22 cellular contexts compared by ENCODE assay signal in the genomic region with DNA sequence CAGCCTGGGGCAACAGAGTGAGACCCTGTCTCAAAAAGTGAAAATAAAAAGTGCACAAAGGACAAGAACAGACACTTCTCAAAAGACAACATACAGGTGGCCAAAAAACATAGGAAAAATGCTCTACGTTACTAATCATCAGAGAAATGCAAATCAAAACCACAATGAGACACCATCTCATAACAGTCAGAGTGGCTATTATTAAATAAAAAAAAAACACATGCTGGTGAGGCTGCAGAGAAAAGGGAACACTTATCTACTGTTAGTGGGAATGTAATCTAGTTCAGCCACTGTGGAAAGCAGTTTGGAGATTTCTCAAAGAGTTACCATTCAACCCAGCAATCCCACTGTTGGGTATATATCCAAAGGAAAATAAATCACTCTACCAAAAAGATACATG.
DNase-seq lines count a peak whose midpoint lies in the region; ATAC-seq and TF ChIP-seq lines count a peak whose summit lies in the region.
"Had no signal": no experiment of that assay in that cellular context is flagged by ENCODE, and none has a peak within 500 bp of the region (broad histone marks: within the 10 kb centered on the region; RNA-seq: fewer than 3 reads in every experiment).

No MANE protein-coding gene starts in this region.

- H3K27me3 ChIP-seq in BLaER1 (no peaks in the 10 kb centered on the region), foreskin keratinocyte (no peaks in the 10 kb centered on the region)
- H3K27me3 ChIP-seq: MG63 had no signal

- H3K9me3 ChIP-seq in BLaER1 (peaks cover 14% of the 10 kb centered on the region; the same call in 1 of the 2 replicates), OCI-LY7 (ENCODE audit: low read length) (no peaks in the 10 kb centered on the region)
- H3K9me3 ChIP-seq: MG63 had no signal

- POLR2A ChIA-PET in OCI-LY7 (lab: Charles Lee): no interaction called here

- intact Hi-C loops in OCI-LY7 (cut with micrococcal nuclease; ENCODE audit: unreplicated experiment): no loop called here

- H3K4me1 ChIP-seq in BLaER1: peaks cover 17% of the 10 kb centered on the region
- H3K4me1 ChIP-seq in OCI-LY7 (ENCODE audit: insufficient read depth, low read length, poor library complexity, severe bottlenecking): peaks cover 9% of the 10 kb centered on the region
- no peaks in the 10 kb centered on the region for H3K4me1 ChIP-seq in foreskin keratinocyte

- no peaks in the 10 kb centered on the region for H4K20me1 ChIP-seq in BLaER1
- no peaks in the 10 kb centered on the region for H4K20me1 ChIP-seq in OCI-LY7 (ENCODE audit: insufficient read depth, low read length)

- no peaks in the 10 kb centered on the region; the same call in 1 of the 2 replicates for H3K9me2 ChIP-seq in OCI-LY7 (ENCODE audit: insufficient read depth, low read length)

- H3K4me3 ChIP-seq in BLaER1: no peak overlapping the region
- H3K4me3 ChIP-seq in OCI-LY7 (ENCODE audit: low read depth, low read length, poor library complexity, severe bottlenecking): no peak overlapping the region
- H3K4me3 ChIP-seq: GM23248, K562, MG63 had no signal

- peaks cover 23% of the 10 kb centered on the region for H3K36me3 ChIP-seq in BLaER1
- H3K36me3 ChIP-seq in OCI-LY7 (ENCODE audit: insufficient read depth, low read length): no peaks in the 10 kb centered on the region
- H3K36me3 ChIP-seq: MG63 had no signal

- ATAC-seq in foreskin keratinocyte: peak; percentile 25
- ATAC-seq: K562, Panc1 had no signal

- H3K27ac ChIP-seq in BLaER1: no peak overlapping the region
- H3K27ac ChIP-seq in OCI-LY7 (ENCODE audit: low read depth, low read length, poor library complexity, severe bottlenecking): no peak overlapping the region
- no peak overlapping the region for H3K27ac ChIP-seq in foreskin keratinocyte
- H3K27ac ChIP-seq: GM23248, RWPE1 had no signal

- H2AFZ ChIP-seq in OCI-LY7 (ENCODE audit: low read length): no peak overlapping the region
- H2AFZ ChIP-seq: GM23248 had no signal

- no TSS peak for BruUV-seq in OCI-LY7 (replicated peaks; lab: Mats Ljungman, UMichigan)

- H3K9ac ChIP-seq in BLaER1: no peak overlapping the region
- H3K9ac ChIP-seq: GM23248 had no signal

- TF ChIP-seq CTCF in OCI-LY7 (conservative IDR thresholded peaks at IDR 0.05; ENCODE audit: low read length) (no peak), foreskin keratinocyte (conservative IDR thresholded peaks at IDR 0.05) (no peak)

- DNase-seq in HCEC 1CT: peak; percentile 2
- DNase-seq in OCI-LY7 (ENCODE audit: low spot score): no peak
- DNase-seq in foreskin keratinocyte: peak in 1 of 2 donors; percentile 15
- no peak for DNase-seq in activated CD4-positive, alpha-beta T cell treated with anti-CD3 and anti-CD28 coated beads, Interleukin-2, amount 50 U/mL, for 48 hours
- no peak for DNase-seq in cerebellum (ENCODE audit: low spot score)
- DNase-seq in DMS79 treated with DMSO at 0.1 percent for 48 hours (lab: John Stamatoyannopoulos, UW): no peak
- DNase-seq in central memory CD4-positive, alpha-beta T cell: no peak
- DNase-seq: 8988T; ACHN; CD4-positive, CD25-positive, alpha-beta regulatory T cell; DMS153; GM23248; H7; MG63; NCI-H2029; NCI-H446 treated with DMSO at 0.1 percent for 48 hours; NCI-H526; SHP77 had no signal

- CTCF ChIA-PET in OCI-LY7 (lab: Charles Lee; ENCODE audit: unreplicated experiment): no interaction called here

- no peaks in the 10 kb centered on the region for H3K79me2 ChIP-seq in OCI-LY7 (ENCODE audit: insufficient read depth, low read depth, low read length)

- peak overlapping the region; percentile 37; the same call in 1 of the 2 replicates for H3K4me2 ChIP-seq in BLaER1
- H3K4me2 ChIP-seq in OCI-LY7 (ENCODE audit: low read length): peak overlapping the region; percentile 10; the same call in 1 of the 2 replicates
